ENCODE assay signal across 24 cellular contexts in the genomic region with DNA sequence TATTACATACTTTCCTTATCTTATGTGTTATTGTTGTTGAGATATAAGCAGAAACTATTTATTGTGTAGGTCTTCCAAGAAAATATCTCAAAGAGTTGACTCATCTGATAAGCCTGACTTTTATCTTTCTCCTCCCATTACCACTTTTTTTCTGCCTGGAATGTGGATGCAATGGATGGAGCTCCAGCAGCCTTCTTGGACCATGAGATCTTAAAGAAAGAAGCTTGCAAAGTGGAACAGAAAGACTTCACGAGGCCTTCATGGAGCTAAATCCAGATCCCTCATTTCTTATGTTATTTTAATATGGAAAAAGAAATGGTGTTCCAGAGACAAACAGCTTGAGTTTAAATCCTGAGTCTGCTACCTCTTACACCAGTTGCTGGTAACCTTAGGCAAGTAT.
"Had no signal": no experiment of that assay in that cellular context is flagged by ENCODE, and none has a peak within 500 bp of the region (broad histone marks: within the 10 kb centered on the region; RNA-seq: fewer than 3 reads in every experiment).

No MANE protein-coding gene starts in this region.

- H3K27ac ChIP-seq: neural progenitor cell, ovary, parathyroid adenoma, psoas muscle, right lobe of liver, thoracic aorta, thyroid gland, tibial nerve, upper lobe of right lung, uterus had no signal

- ATAC-seq: natural killer cell; psoas muscle; right cardiac atrium; right lobe of liver; stimulated activated effector memory CD8-positive, alpha-beta T cell treated with anti-CD3 and anti-CD28 coated beads, Interleukin-12 subunit alpha, Interleukin-12 subunit beta, amount 100 ng/mL, for 72 hours; stimulated activated naive B cell treated with anti-CD40 and anti-IgM and Interleukin-4, amounts not matched to agents 10 μg/mL and 1 μg/mL and 100 μg/mL, for 72 hours; upper lobe of right lung had no signal

- H2AFZ ChIP-seq: neural progenitor cell, parathyroid adenoma had no signal

- H3K79me2 ChIP-seq: parathyroid adenoma had no signal

- H3K9ac ChIP-seq: neural progenitor cell, parathyroid adenoma had no signal

- FAIRE-seq: small intestine had no signal

- H3K27me3 ChIP-seq: ovary, right lobe of liver, sigmoid colon, thyroid gland, upper lobe of right lung, uterus had no signal

- DNase-seq: natural killer cell; occipital lobe; ovary; posterior cingulate gyrus; psoas muscle; right cardiac atrium; sigmoid colon; small intestine; stimulated activated CD4-positive, alpha-beta T cell treated with anti-CD3 and anti-CD28 coated beads, Interleukin-15, amount 100 ng/mL, for 24 hours; stimulated activated CD4-positive, alpha-beta T cell treated with anti-CD3 and anti-CD28 coated beads, Interleukin-2, amount 100 ng/mL, for 24 hours; stimulated activated CD4-positive, alpha-beta T cell treated with anti-CD3 and anti-CD28 coated beads, Interleukin-2, amount 100 ng/mL, for 48 hours; stimulated activated CD4-positive, alpha-beta T cell treated with anti-CD3 and anti-CD28 coated beads, Interleukin-4, amount 100 ng/mL, for 24 hours; stimulated activated naive B cell treated with anti-CD40 and anti-IgM and Interleukin-4, amounts not matched to agents 10 μg/mL and 1 μg/mL and 100 μg/mL, for 72 hours; stimulated activated naive CD4-positive, alpha-beta T cell treated with Interleukin-2 at 50 U/mL for 16 hours; stomach; thyroid gland; upper lobe of right lung; uterus had no signal

- H3K36me3 ChIP-seq: neural progenitor cell, ovary, right lobe of liver, thoracic aorta, thyroid gland, tibial nerve, upper lobe of right lung, uterus had no signal

- H3K4me2 ChIP-seq: neural progenitor cell had no signal

- H3K4me1 ChIP-seq: neural progenitor cell, parathyroid adenoma, psoas muscle, right lobe of liver, stomach, thyroid gland, tibial nerve, upper lobe of right lung, uterus had no signal

- H3K9me3 ChIP-seq: ovary, right lobe of liver, sigmoid colon, thoracic aorta, thyroid gland, upper lobe of right lung, uterus had no signal

- H3K4me3 ChIP-seq: neural progenitor cell, ovary, psoas muscle, right lobe of liver, sigmoid colon, stomach, thoracic aorta, thyroid gland, tibial nerve, upper lobe of right lung, uterus had no signal
